In the genomic region with DNA sequence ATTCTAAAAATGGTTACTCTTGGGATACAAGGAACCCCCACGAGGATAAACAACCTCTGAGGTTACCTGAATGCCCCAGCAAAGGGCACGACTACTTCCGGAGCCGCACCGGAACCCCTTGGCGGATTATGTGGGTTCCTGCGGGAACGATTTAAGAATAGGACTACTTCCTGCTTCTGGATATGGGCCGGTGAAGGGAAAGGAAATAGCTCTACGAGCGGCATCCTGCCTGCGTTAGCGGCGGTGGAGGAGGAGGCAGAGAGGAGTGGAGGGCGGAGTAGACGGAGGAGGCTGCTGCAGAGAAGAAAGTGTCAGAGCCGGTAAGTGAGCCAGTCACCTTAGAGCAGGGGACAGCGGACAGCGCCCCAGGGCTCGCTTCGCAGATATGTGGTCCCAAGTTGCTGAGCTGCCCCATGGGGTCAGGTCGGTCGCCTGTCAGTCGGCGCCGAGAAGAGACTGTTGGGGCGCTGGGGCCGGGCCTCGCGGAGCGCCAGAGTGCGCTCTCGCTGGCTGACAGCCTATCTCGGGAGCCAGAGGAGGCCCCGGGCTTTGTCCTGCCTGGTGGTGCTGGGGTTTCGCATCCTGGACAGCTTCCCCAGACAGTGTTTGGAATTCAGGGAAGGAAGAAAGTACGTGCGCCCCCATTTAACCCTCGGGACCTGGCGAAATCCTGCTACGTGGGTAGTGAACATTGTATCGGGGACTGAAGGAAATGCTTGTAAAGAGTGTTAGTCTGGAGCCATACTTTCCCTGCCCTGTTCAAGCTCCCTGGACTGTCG, we compare ENCODE assay signal across 8 cellular contexts. TPM values are rescaled to one million over a fixed set of nuclear protein-coding genes. Genes with fewer than 3 reads are reported as not detected.
DNase-seq lines count a peak whose midpoint lies in the region; ATAC-seq and TF ChIP-seq lines count a peak whose summit lies in the region.

A gene with protein sequence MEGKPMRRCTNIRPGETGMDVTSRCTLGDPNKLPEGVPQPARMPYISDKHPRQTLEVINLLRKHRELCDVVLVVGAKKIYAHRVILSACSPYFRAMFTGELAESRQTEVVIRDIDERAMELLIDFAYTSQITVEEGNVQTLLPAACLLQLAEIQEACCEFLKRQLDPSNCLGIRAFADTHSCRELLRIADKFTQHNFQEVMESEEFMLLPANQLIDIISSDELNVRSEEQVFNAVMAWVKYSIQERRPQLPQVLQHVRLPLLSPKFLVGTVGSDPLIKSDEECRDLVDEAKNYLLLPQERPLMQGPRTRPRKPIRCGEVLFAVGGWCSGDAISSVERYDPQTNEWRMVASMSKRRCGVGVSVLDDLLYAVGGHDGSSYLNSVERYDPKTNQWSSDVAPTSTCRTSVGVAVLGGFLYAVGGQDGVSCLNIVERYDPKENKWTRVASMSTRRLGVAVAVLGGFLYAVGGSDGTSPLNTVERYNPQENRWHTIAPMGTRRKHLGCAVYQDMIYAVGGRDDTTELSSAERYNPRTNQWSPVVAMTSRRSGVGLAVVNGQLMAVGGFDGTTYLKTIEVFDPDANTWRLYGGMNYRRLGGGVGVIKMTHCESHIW (plus strand): TSS at position 223 of the 779 bp plus-strand sequence. CDS start 1,063 bp downstream, outside the sequence.

- no peaks in the 10 kb centered on the region for H3K36me3 ChIP-seq in cardiac muscle cell
- no peaks in the 10 kb centered on the region for H3K36me3 ChIP-seq in parathyroid adenoma (ENCODE audit: control insufficient read depth, insufficient read depth, low read length)
- H3K36me3 ChIP-seq in tibial nerve = peaks cover 0 to 18% (median 0%) of the 10 kb centered on the region in 3 donors

- H3K4me3 ChIP-seq in cardiac muscle cell (peak within 1 kb of the TSS; percentile 66), parathyroid adenoma (ENCODE audit: low read depth, low read length) (peak within 1 kb of the TSS; percentile 78), tibial nerve (peak within 1 kb of the TSS; percentile 61 to 90 (median 77))

- no peaks in the 10 kb centered on the region for H3K9me3 ChIP-seq in cardiac muscle cell (ENCODE audit: low read depth)
- H3K9me3 ChIP-seq in parathyroid adenoma (ENCODE audit: control insufficient read depth, low read length) = no peaks in the 10 kb centered on the region
- no peaks in the 10 kb centered on the region for H3K9me3 ChIP-seq in tibial nerve

- 0 to 1% methylated on average over 33 to 43 of the region's 43 CpGs for WGBS in tibial nerve, 2 donors

- H3K9ac ChIP-seq in parathyroid adenoma = peak within 1 kb of the TSS; percentile 53

- H3K27ac ChIP-seq in cardiac muscle cell (peak within 1 kb of the TSS; percentile 89), parathyroid adenoma (peak within 1 kb of the TSS; percentile 78), tibial nerve (peak within 1 kb of the TSS; percentile 81 to 95 (median 90))

- H3K79me2 ChIP-seq in parathyroid adenoma = peaks cover 2% of the 10 kb centered on the region

- ATAC-seq in HG02759 (IDR thresholded peaks at IDR 0.05; ENCODE audit: unreplicated experiment) = peak; percentile 92

- H3K4me1 ChIP-seq in cardiac muscle cell (ENCODE audit: low read depth) (peaks cover 9% of the 10 kb centered on the region), parathyroid adenoma (peaks cover 4% of the 10 kb centered on the region), tibial nerve (peaks cover 3 to 33% (median 16%) of the 10 kb centered on the region in 4 donors)

- TF ChIP-seq CTCF in GM12872 (IDR thresholded peaks at IDR 0.05; ENCODE audit: insufficient read depth, low read depth, low read length) (0 out of 3 replicates have a peak, but pooled peaks have one; percentile 11), cardiac muscle cell (IDR thresholded peaks at IDR 0.05; ENCODE audit: low read depth, low read length) (peak; percentile 6), parathyroid adenoma (IDR thresholded peaks at IDR 0.05) (no peak), tibial nerve (IDR thresholded peaks at IDR 0.05) (peak in 1 of 5 experiments; percentile 40)

- peak within 1 kb of the TSS; percentile 61 for H3K4me2 ChIP-seq in parathyroid adenoma (ENCODE audit: low read length)

- H3K27me3 ChIP-seq in cardiac muscle cell = peaks cover 35% of the 10 kb centered on the region
- no peaks in the 10 kb centered on the region for H3K27me3 ChIP-seq in parathyroid adenoma (ENCODE audit: control insufficient read depth, insufficient read depth, low read length)
- H3K27me3 ChIP-seq in tibial nerve = peaks cover 0 to 14% of the 10 kb centered on the region in 2 donors

- H2AFZ ChIP-seq in parathyroid adenoma = peak within 1 kb of the TSS; percentile 99

- TF ChIP-seq EP300 in tibial nerve (IDR thresholded peaks at IDR 0.05) = peak; percentile 76 to 91

- DNase-seq in NCI-H1417 (lab: John Stamatoyannopoulos, UW) (peak; percentile 89 to 97 (median 96)), SW 1271 (lab: John Stamatoyannopoulos, UW) (peak; percentile 71 to 82), cardiac muscle cell (ENCODE audit: low read depth in 1 of 2, low spot score in 1 of 2) (peak; percentile 87 to 95), tibial nerve (ENCODE audit: low spot score in 2 of 2) (peak; percentile 39 to 77)
- DNase-seq in activated naive CD8-positive, alpha-beta T cell treated with anti-CD3 and anti-CD28 coated beads, Interleukin-2, amount 50 U/mL, for 16 hours (ENCODE audit: low read depth, low spot score) = peak; percentile 70

- TF ChIP-seq POLR2A in tibial nerve (IDR thresholded peaks at IDR 0.05) = peak in 1 of 2 donors; percentile 64

RNA-seq across cellular contexts. Expression of the gene that starts here (rescaled TPM):
- total RNA-seq in cardiac muscle cell (10.2 and 24.0 TPM in 2 replicates), tibial nerve (10 to 100 TPM; 19.2 to 64.9 (median 34.6) TPM)
- polyA plus RNA-seq in cardiac muscle cell = 16.2 and 17.5 TPM in 2 replicates

Comparison
In these comparisons a context has a peak if more than half of its experiments do, and no peak if none do; other contexts are left out.
1. Peak in every context shown above with its lines: DNase-seq, ATAC-seq, H3K4me3 ChIP-seq and H3K27ac ChIP-seq.